Comparison of ENCODE assay signal across 24 cellular contexts in the genomic region with DNA sequence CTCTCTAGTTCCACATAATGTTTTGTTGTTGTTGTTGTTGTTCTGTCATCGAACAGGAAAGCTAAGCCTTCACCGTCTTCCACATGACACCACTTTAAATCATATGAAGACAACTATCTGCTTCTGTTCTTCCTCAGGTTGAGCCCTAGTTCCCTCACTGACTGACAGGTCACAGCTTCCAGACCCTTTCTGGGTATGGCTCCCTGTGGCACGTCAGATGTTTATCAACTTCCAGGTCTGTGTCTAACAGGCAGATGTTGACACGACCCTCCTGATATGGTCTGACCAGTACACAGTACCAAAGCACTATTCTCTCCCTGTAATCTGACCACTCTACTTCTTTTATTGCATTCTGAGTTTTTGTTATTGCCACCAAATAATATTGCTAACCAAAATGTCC. TPM values are rescaled to one million over a fixed set of nuclear protein-coding genes. Genes with fewer than 3 reads are reported as not detected.
"Had no signal": no experiment of that assay in that cellular context is flagged by ENCODE, and none has a peak within 500 bp of the region (broad histone marks: within the 10 kb centered on the region; RNA-seq: fewer than 3 reads in every experiment).

No MANE protein-coding gene starts in this region.

- H3K4me1 ChIP-seq: colonic mucosa, foreskin keratinocyte had no signal

- H3K27ac ChIP-seq: esophagus muscularis mucosa, foreskin keratinocyte, gastroesophageal sphincter, heart right ventricle, lower lobe of right lung, neutrophil, parathyroid adenoma, stomach, thyroid gland had no signal

- ATAC-seq: foreskin keratinocyte, gastroesophageal sphincter, heart right ventricle, left ventricle myocardium superior, natural killer cell, sciatic nerve had no signal

- H3K4me3 ChIP-seq: colonic mucosa, esophagus muscularis mucosa, gastroesophageal sphincter, heart right ventricle, lower lobe of right lung, smooth muscle cell, stomach, thyroid gland had no signal

- H3K36me3 ChIP-seq: colonic mucosa, esophagus muscularis mucosa, gastroesophageal sphincter, heart right ventricle, lower lobe of right lung, neutrophil, stomach, thyroid gland had no signal

- DNase-seq: colonic mucosa; effector CD8-positive, alpha-beta T cell; foreskin keratinocyte; glutamatergic neuron; heart right ventricle; hippocampal formation; kidney glomerular epithelial cell; left colon; left ventricle myocardium superior; lower lobe of right lung; natural killer cell; stimulated activated CD4-positive, alpha-beta T cell treated with anti-CD3 and anti-CD28 coated beads, Interleukin-12 subunit alpha, Interleukin-12 subunit beta, amount 100 ng/mL, for 4 hours; stimulated activated CD4-positive, alpha-beta T cell treated with anti-CD3 and anti-CD28 coated beads, Interleukin-1b, Interleukin-23, amount 100 ng/mL, for 48 hours; stimulated activated CD4-positive, alpha-beta T cell treated with anti-CD3 and anti-CD28 coated beads, Interleukin-4, amount 100 ng/mL, for 1 hour; stimulated activated CD8-positive, alpha-beta memory T cell treated with anti-CD3 and anti-CD28 coated beads, Interleukin-4, amount 100 ng/mL, for 48 hours; stimulated activated naive CD4-positive, alpha-beta T cell treated with Interleukin-2 at 50 U/mL for 16 hours; stomach; thyroid gland had no signal

- H3K9me3 ChIP-seq: colonic mucosa, esophagus muscularis mucosa, gastroesophageal sphincter, heart right ventricle, lower lobe of right lung, neutrophil, stomach, thyroid gland had no signal

- H3K27me3 ChIP-seq: colonic mucosa, esophagus muscularis mucosa, foreskin keratinocyte, gastroesophageal sphincter, heart right ventricle, neutrophil, stomach, thyroid gland had no signal

RNA-seq across cellular contexts. Expression of gene PRDM5, which starts 51.4 kb away (rescaled TPM):
- total RNA-seq: natural killer cell had no signal
